Comparison of ENCODE assay signal across 8 cellular contexts in the genomic region with DNA sequence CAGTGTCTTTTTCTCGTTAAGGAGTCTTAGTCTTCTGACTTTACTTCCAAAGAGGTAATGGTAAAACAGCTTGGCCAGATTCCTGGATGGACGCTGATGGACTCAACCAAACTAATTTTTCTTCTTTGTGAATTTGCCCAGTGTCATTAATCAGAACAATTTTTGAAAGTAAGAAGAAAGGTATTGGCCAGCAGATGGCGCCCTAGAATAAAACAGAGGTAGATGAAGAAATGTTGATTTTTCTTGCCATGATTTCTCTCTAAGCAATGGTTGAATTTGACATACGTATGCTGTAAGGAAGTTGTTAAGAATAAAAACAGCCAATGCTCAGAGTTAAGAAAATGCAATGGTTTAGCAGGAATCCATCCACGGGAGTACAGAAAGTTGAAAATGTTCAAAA.
DNase-seq lines count a peak whose midpoint lies in the region; ATAC-seq, FAIRE-seq and TF ChIP-seq lines count a peak whose summit lies in the region.

No MANE protein-coding gene starts in this region.

- DNase-seq in AG09309 (ENCODE audit: low read depth): no peak
- DNase-seq in GM18507 (ENCODE audit: extremely low spot score, insufficient read length, low read depth): no peak
- peak; percentile 62 for DNase-seq in NCI-H460 (ENCODE audit: extremely low read depth, low read depth)
- DNase-seq in activated CD8-positive, alpha-beta memory T cell treated with anti-CD3 and anti-CD28 coated beads, Interleukin-2, amount 50 U/mL, for 1 hour (ENCODE audit: extremely low read depth): peak; percentile 16
- DNase-seq in fibroblast of pulmonary artery (ENCODE audit: low read depth): peak; percentile 53
- peak; percentile 30 for DNase-seq in putamen (ENCODE audit: low spot score)

- peak; percentile 45 for FAIRE-seq in GM18507 (lab: Jason Lieb, UNC)

- TF ChIP-seq CTCF in AG09309 (IDR thresholded peaks at IDR 0.05; ENCODE audit: control insufficient read depth, insufficient read depth, low read depth, low read length, missing control alignments): peak; percentile 36
- peak; percentile 40 for TF ChIP-seq CTCF in fibroblast of pulmonary artery (IDR thresholded peaks at IDR 0.05; ENCODE audit: low read length, missing control alignments)

- no peak overlapping the region for H3K4me3 ChIP-seq in AG09309 (ENCODE audit: control insufficient read depth, low read depth, low read length)
- no peak overlapping the region for H3K4me3 ChIP-seq in fibroblast of pulmonary artery (replicated peaks; ENCODE audit: low read depth, low read length)

- ATAC-seq in GM21737 (IDR thresholded peaks at IDR 0.05; ENCODE audit: unreplicated experiment) (no peak), HG03342 (IDR thresholded peaks at IDR 0.05; ENCODE audit: unreplicated experiment) (no peak)

Comparison
In these comparisons a context has a peak if more than half of its experiments do, and no peak if none do; other contexts are left out.
1. DNase-seq: peak in NCI-H460 (single experiment), activated CD8-positive, alpha-beta memory T cell treated with anti-CD3 and anti-CD28 coated beads, Interleukin-2, amount 50 U/mL, for 1 hour (single experiment), fibroblast of pulmonary artery (single experiment) and putamen (single experiment); none in AG09309 (single experiment) and GM18507 (single experiment).